ENCODE assay signal across 13 cellular contexts in the genomic region with DNA sequence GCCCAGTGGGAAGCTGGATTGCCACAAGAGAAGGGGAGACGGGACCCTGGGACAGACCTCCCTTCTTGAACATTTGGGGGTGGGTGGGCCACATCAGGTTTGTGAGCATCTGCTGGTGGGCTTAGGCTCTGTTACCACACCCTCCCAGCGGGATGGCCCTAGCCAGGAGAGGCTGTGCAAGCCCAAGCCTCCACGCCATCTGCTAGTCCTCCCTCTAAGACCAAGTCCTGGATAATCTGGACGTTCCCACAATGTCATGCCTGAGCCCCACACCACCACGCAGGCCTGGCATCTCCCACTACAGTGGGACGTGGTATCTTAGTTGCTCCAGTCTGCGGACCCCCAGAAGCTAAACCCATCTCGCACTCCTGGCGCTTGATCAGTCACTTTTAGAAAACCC. TPM values are rescaled to one million over a fixed set of nuclear protein-coding genes. Genes with fewer than 3 reads are reported as not detected.
DNase-seq lines count a peak whose midpoint lies in the region; ATAC-seq and TF ChIP-seq lines count a peak whose summit lies in the region.
"Had no signal": no experiment of that assay in that cellular context is flagged by ENCODE, and none has a peak within 500 bp of the region (broad histone marks: within the 10 kb centered on the region; RNA-seq: fewer than 3 reads in every experiment).

No MANE protein-coding gene starts in this region.

- peak overlapping the region; percentile 71 for H3K9ac ChIP-seq in NT2/D1 (ENCODE audit: insufficient read length, low read depth)

- H3K27ac Mint-ChIP-seq in CD8-positive, alpha-beta T cell: peak overlapping the region; percentile 69

- ATAC-seq in CD8-positive, alpha-beta T cell: no peak
- ATAC-seq in GM18907 (IDR thresholded peaks at IDR 0.05; ENCODE audit: unreplicated experiment) (no peak), HG03159 (IDR thresholded peaks at IDR 0.05; ENCODE audit: unreplicated experiment) (no peak), body of pancreas (no peak)

- intact Hi-C loops in CD8-positive, alpha-beta T cell (cut with DNase I, micrococcal nuclease): no loop called here
- intact Hi-C loops in body of pancreas (cut with DNase I): no loop called here

- no peak for TF ChIP-seq CTCF in CD8-positive, alpha-beta T cell (IDR thresholded peaks at IDR 0.05)
- TF ChIP-seq CTCF in brain microvascular endothelial cell (IDR thresholded peaks at IDR 0.05; ENCODE audit: low read depth, low read length, missing control alignments): no peak
- TF ChIP-seq CTCF in body of pancreas (IDR thresholded peaks at IDR 0.05): no peak

- in situ Hi-C loops in brain microvascular endothelial cell (cut with HindIII; ENCODE audit: low pct_ligation_motif_present, low sequenced_read_pairs): no loop called here

- H3K27ac ChIP-seq in CD8-positive, alpha-beta T cell (ENCODE audit: low read depth, low read length): no peak overlapping the region
- H3K27ac ChIP-seq in esophagus (ENCODE audit: low read depth in 2 of 2, low read length in 1 of 2) (peak overlapping the region; percentile 36 to 71), brain microvascular endothelial cell (no peak overlapping the region), body of pancreas (peak overlapping the region in 1 of 4 donors; percentile 29)
- H3K27ac ChIP-seq: C4-2B, SK-N-MC had no signal

- peak in 1 of 7 experiments; percentile 7 for DNase-seq in CD8-positive, alpha-beta T cell
- DNase-seq in NT2/D1 (ENCODE audit: low read depth, low spot score): no peak
- DNase-seq in retina: peak; percentile 55
- DNase-seq in brain microvascular endothelial cell: no peak
- DNase-seq in body of pancreas: no peak
- DNase-seq: GF-D8; stimulated activated CD4-positive, alpha-beta T cell treated with anti-CD3 and anti-CD28 coated beads, Interleukin-4, amount 100 ng/mL, for 1 hour had no signal

- H3K4me3 Mint-ChIP-seq in CD8-positive, alpha-beta T cell: no peak overlapping the region

- H3K36me3 Mint-ChIP-seq in CD8-positive, alpha-beta T cell: no peaks in the 10 kb centered on the region

- no peaks in the 10 kb centered on the region for H3K36me3 ChIP-seq in CD8-positive, alpha-beta T cell (ENCODE audit: insufficient read depth, low read length)
- peaks cover 10% of the 10 kb centered on the region for H3K36me3 ChIP-seq in NT2/D1 (ENCODE audit: insufficient read depth, insufficient read length, low read length)
- no peaks in the 10 kb centered on the region for H3K36me3 ChIP-seq in esophagus (ENCODE audit: control insufficient read depth in 2 of 2, insufficient read depth in 2 of 2, low read length in 1 of 2)
- H3K36me3 ChIP-seq in brain microvascular endothelial cell (replicated peaks): no peaks in the 10 kb centered on the region
- H3K36me3 ChIP-seq in body of pancreas (replicated peaks in 1 of 2; ENCODE audit: insufficient read depth in 1 of 2, low read depth in 2 of 2): no peaks in the 10 kb centered on the region
- H3K36me3 ChIP-seq: adrenal gland had no signal

- no peaks in the 10 kb centered on the region for H3K9me3 ChIP-seq in CD8-positive, alpha-beta T cell (ENCODE audit: low read length)
- H3K9me3 ChIP-seq in NT2/D1 (ENCODE audit: insufficient read depth, low read length) (no peaks in the 10 kb centered on the region), esophagus (ENCODE audit: control insufficient read depth in 2 of 2, insufficient read depth in 1 of 2, low read depth in 1 of 2, low read length in 1 of 2) (no peaks in the 10 kb centered on the region), body of pancreas (no peaks in the 10 kb centered on the region)
- H3K9me3 ChIP-seq: adrenal gland had no signal

- 79 to 80% methylated on average over 9 of the region's 9 CpGs for WGBS in esophagus, 2 donors
- WGBS in body of pancreas, 2 donors: 33 to 58% methylated on average over 2 to 9 of the region's 9 CpGs

- no peaks in the 10 kb centered on the region for H3K27me3 ChIP-seq in CD8-positive, alpha-beta T cell (ENCODE audit: insufficient read depth, low read length)
- H3K27me3 ChIP-seq in NT2/D1 (ENCODE audit: insufficient read depth, insufficient read length): no peaks in the 10 kb centered on the region
- no peaks in the 10 kb centered on the region for H3K27me3 ChIP-seq in esophagus (ENCODE audit: control insufficient read depth in 1 of 2, insufficient read depth in 2 of 2, low read length in 2 of 2)
- H3K27me3 ChIP-seq in brain microvascular endothelial cell (replicated peaks): peaks cover 13% of the 10 kb centered on the region
- no peaks in the 10 kb centered on the region for H3K27me3 ChIP-seq in body of pancreas

- POLR2A ChIA-PET in CD8-positive, alpha-beta T cell (lab: Charles Lee): interaction anchor here (1.3 kb wide), 1 partner anchor 19 kb away, joined by 4 read pairs; no protein-coding TSS in a partner anchor

- no peak for TF ChIP-seq POLR2A in body of pancreas (IDR thresholded peaks at IDR 0.05)

- H3K4me1 Mint-ChIP-seq in CD8-positive, alpha-beta T cell (ENCODE audit: low read depth): peaks cover 47% of the 10 kb centered on the region

- CTCF ChIA-PET in CD8-positive, alpha-beta T cell (lab: Charles Lee): interaction anchor here (1.1 to 1.8 kb wide), 4 partner anchors 9 to 56 kb away, joined by 3 to 6 read pairs (median 4); no protein-coding TSS in a partner anchor

- H3K27me3 Mint-ChIP-seq in CD8-positive, alpha-beta T cell (ENCODE audit: low read depth): no peaks in the 10 kb centered on the region

- H3K4me1 ChIP-seq in CD8-positive, alpha-beta T cell (ENCODE audit: insufficient read depth, low read length): peaks cover 48% of the 10 kb centered on the region
- H3K4me1 ChIP-seq in NT2/D1 (ENCODE audit: insufficient read depth, insufficient read length) (peaks cover 28% of the 10 kb centered on the region), esophagus (ENCODE audit: control insufficient read depth in 2 of 2, insufficient read depth in 2 of 2, low read length in 1 of 2) (peaks cover 20 to 26% of the 10 kb centered on the region in 2 donors), body of pancreas (peaks cover 27% of the 10 kb centered on the region)

- no peaks in the 10 kb centered on the region for H3K9me3 Mint-ChIP-seq in CD8-positive, alpha-beta T cell

- H3K4me3 ChIP-seq in CD8-positive, alpha-beta T cell (ENCODE audit: low read depth, low read length): no peak overlapping the region
- H3K4me3 ChIP-seq in NT2/D1 (ENCODE audit: insufficient read length, low read depth) (no peak overlapping the region), esophagus (ENCODE audit: low read depth in 1 of 2, low read length in 2 of 2) (no peak overlapping the region), brain microvascular endothelial cell (ENCODE audit: low read depth, low read length) (no peak overlapping the region), body of pancreas (no peak overlapping the region)
- H3K4me3 ChIP-seq: adrenal gland, SK-N-MC had no signal

RNA-seq across cellular contexts. Expression of a gene that starts 3.7 kb away (rescaled TPM):
- total RNA-seq in CD8-positive, alpha-beta T cell: 10 to 100 TPM; 23.5 to 23.8 TPM
- 1 to 10 TPM; 1.5 to 3.5 TPM for polyA plus RNA-seq in esophagus
- total RNA-seq in body of pancreas: 10 to 100 TPM in 1 of 2 donors, 1 to 10 TPM in 1; 4.7 to 13.5 TPM

RNA-seq across cellular contexts. Expression of a gene that starts 12.1 kb away (rescaled TPM):
- 1 to 10 TPM; 5.9 to 8.2 TPM for total RNA-seq in CD8-positive, alpha-beta T cell
- polyA plus RNA-seq in esophagus: under 1 TPM; 0.57 to 0.64 TPM
- total RNA-seq in body of pancreas: 1 to 10 TPM in 1 of 2 donors, under 1 TPM in 1; 0.33 to 1.6 TPM

RNA-seq across cellular contexts. Expression of a gene that starts 21.8 kb away (rescaled TPM):
- total RNA-seq in CD8-positive, alpha-beta T cell: 100 to 1,000 TPM; 548 to 551 TPM
- 100 to 1,000 TPM; 299 to 484 TPM for polyA plus RNA-seq in esophagus
- 100 to 1,000 TPM; 210 to 216 TPM for total RNA-seq in body of pancreas

RNA-seq across cellular contexts. Expression of a gene that starts 46.0 kb away (rescaled TPM):
- total RNA-seq in CD8-positive, alpha-beta T cell: 10 to 100 TPM; 58.3 to 65.3 TPM
- 10 to 100 TPM in 1 of 2 donors, 1 to 10 TPM in 1; 7.7 to 20.6 TPM for polyA plus RNA-seq in esophagus
- total RNA-seq in body of pancreas: 10 to 100 TPM; 14.5 to 34.9 TPM

RNA-seq across cellular contexts. Expression of a gene that starts 52.8 kb away (rescaled TPM):
- 10 to 100 TPM; 90.2 to 90.7 TPM for total RNA-seq in CD8-positive, alpha-beta T cell
- polyA plus RNA-seq in esophagus: 10 to 100 TPM; 87.0 to 94.9 TPM
- 10 to 100 TPM; 65.9 to 68.7 TPM for total RNA-seq in body of pancreas

Comparison
In these comparisons a context has a peak if more than half of its experiments do, and no peak if none do; other contexts are left out.
1. H3K27ac ChIP-seq: peak in esophagus (2 of 2); none in CD8-positive, alpha-beta T cell (single experiment) and brain microvascular endothelial cell (single experiment).